8 cellular contexts compared by ENCODE assay signal in the genomic region with DNA sequence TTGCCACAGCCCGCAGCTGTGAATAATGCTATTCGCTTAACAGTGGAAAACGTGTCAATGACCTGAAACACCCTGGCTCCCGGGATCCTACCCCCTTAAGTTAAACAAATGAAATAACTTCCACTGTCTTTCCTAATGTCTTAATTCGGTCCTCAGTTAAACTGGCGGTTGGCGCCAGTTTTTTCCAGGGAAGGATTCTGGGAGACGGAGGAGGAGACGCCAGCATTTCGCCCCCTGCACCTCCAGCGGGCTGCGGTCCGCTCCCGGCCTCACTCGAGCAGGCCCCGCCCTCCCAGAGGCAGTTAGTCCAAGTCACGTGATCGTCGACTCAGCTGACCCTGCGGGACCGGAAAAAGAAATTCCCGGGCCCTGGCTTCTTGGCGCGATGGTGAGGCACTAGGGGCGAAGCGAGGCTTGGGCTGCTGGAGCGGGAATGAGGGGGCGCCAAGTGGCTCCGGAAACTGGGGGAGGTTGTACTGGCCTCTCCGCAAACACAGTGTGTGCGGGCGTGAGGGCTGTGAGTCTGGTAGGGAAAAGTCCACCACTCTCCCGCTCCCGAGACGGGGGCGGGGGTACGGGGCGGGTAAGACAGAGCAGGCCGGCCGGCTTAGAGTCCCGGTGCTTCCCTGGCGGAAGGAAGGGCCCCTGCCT. TPM values are rescaled to one million over a fixed set of nuclear protein-coding genes. Genes with fewer than 3 reads are reported as not detected.
A peak's percentile ranks its signal among the peaks of the same experiment; 100 is the strongest.
DNase-seq lines count a peak whose midpoint lies in the region; ATAC-seq and TF ChIP-seq lines count a peak whose summit lies in the region.

A gene (plus strand): TSS at position 359 of the 651 bp plus-strand sequence. CDS start 27 bp downstream, at position 386.

- H3K27ac ChIP-seq in mesendoderm (ENCODE audit: low read depth, low read length): no peak within 1 kb of the TSS

- peaks cover 3% of the 10 kb centered on the region for H3K79me1 ChIP-seq in mesendoderm (ENCODE audit: low read length)

- no peak within 1 kb of the TSS for H2BK120ac ChIP-seq in mesendoderm (ENCODE audit: low read depth, low read length)

- H3K56ac ChIP-seq in mesendoderm (ENCODE audit: low read length): peak within 1 kb of the TSS; percentile 80

- H3K4me2 ChIP-seq in mesendoderm (ENCODE audit: low read length): peak within 1 kb of the TSS; percentile 54

- no peak within 1 kb of the TSS for H4K8ac ChIP-seq in mesendoderm (ENCODE audit: low read depth, low read length)

- peaks cover 3% of the 10 kb centered on the region for H3K79me2 ChIP-seq in mesendoderm (ENCODE audit: control insufficient read depth, insufficient read depth, low read length)

- H3K18ac ChIP-seq in mesendoderm (ENCODE audit: low read length): no peak within 1 kb of the TSS

- peak; percentile 65 for DNase-seq in GM13977 (ENCODE audit: low spot score)
- DNase-seq in HS-5 (ENCODE audit: low read depth): peak; percentile 68
- peak; percentile 94 for DNase-seq in NT2/D1 (ENCODE audit: low read depth, low spot score)
- DNase-seq in activated CD8-positive, alpha-beta memory T cell treated with anti-CD3 and anti-CD28 coated beads, Interleukin-2, amount 50 U/mL, for 24 hours (ENCODE audit: extremely low read depth): peak; percentile 75
- peak; percentile 98 for DNase-seq in mesendoderm
- peak; percentile 65 for DNase-seq in stimulated activated CD8-positive, alpha-beta memory T cell treated with anti-CD3 and anti-CD28 coated beads, Interleukin-12 subunit alpha, Interleukin-12 subunit beta, amount 100 ng/mL, for 24 hours (ENCODE audit: extremely low read depth)

- H2BK5ac ChIP-seq in mesendoderm (ENCODE audit: low read length): no peak within 1 kb of the TSS

- H3K9ac ChIP-seq in NT2/D1 (ENCODE audit: insufficient read length, low read depth): peak within 1 kb of the TSS; percentile 96
- peak within 1 kb of the TSS; percentile 87 for H3K9ac ChIP-seq in mesendoderm (ENCODE audit: low read length)

- no peak within 1 kb of the TSS for H4K5ac ChIP-seq in mesendoderm (ENCODE audit: low read length)

- no peak within 1 kb of the TSS for H3K23ac ChIP-seq in mesendoderm (ENCODE audit: low read length)

- no peak for ATAC-seq in GM18873 (IDR thresholded peaks at IDR 0.05; ENCODE audit: low FRiP score, unreplicated experiment)

- in situ Hi-C loops in GM13977 (cut with MboI; ENCODE audit: low pct_unique_long_range_greater_than_20kb, low sequenced_read_pairs, unreplicated experiment) (no loop called here), endometrial microvascular endothelial cells (cut with HindIII; ENCODE audit: inconsistent ontology term, low pct_unique_long_range_greater_than_20kb, low sequenced_read_pairs) (no loop called here)

- peak within 1 kb of the TSS; percentile 96 for H3K4me3 ChIP-seq in NT2/D1 (ENCODE audit: insufficient read length, low read depth)
- H3K4me3 ChIP-seq in mesendoderm (ENCODE audit: low read length): peak within 1 kb of the TSS; percentile 73

- H2BK15ac ChIP-seq in mesendoderm (replicated peaks; ENCODE audit: low read depth): no peak within 1 kb of the TSS

- no peaks in the 10 kb centered on the region for H3K4me1 ChIP-seq in NT2/D1 (ENCODE audit: insufficient read depth, insufficient read length)
- no peaks in the 10 kb centered on the region for H3K4me1 ChIP-seq in mesendoderm (ENCODE audit: control insufficient read depth, low read depth, low read length)

- no peak within 1 kb of the TSS for H3K4ac ChIP-seq in mesendoderm (ENCODE audit: low read depth, low read length)

- H3K27me3 ChIP-seq in NT2/D1 (ENCODE audit: insufficient read depth, insufficient read length) (no peaks in the 10 kb centered on the region), mesendoderm (ENCODE audit: insufficient read depth, low read length, poor library complexity) (no peaks in the 10 kb centered on the region)

- H3K36me3 ChIP-seq in NT2/D1 (ENCODE audit: insufficient read depth, insufficient read length, low read length) (peaks cover 29% of the 10 kb centered on the region), mesendoderm (ENCODE audit: control insufficient read depth, insufficient read depth, low read length) (no peaks in the 10 kb centered on the region)

- WGBS in mesendoderm (ENCODE audit: extremely low coverage, insufficient coverage, low lambda C conversion rate): no CpG with 5 or more reads among the region's 42 CpGs

- no peak within 1 kb of the TSS for H2AK5ac ChIP-seq in mesendoderm (ENCODE audit: low read length)

- no peak for TF ChIP-seq CTCF in GM13977 (IDR thresholded peaks at IDR 0.05; ENCODE audit: extremely low read depth, insufficient read depth, missing control alignments)

- H3K9me3 ChIP-seq in NT2/D1 (ENCODE audit: insufficient read depth, low read length): no peaks in the 10 kb centered on the region

RNA-seq across cellular contexts. Expression of the gene that starts here (rescaled TPM):
- total RNA-seq in endometrial microvascular endothelial cells (ENCODE audit: inconsistent ontology term): 88.2 TPM
- polyA plus RNA-seq in mesendoderm (2013, experiment 1 of 2): 112 TPM
- polyA plus RNA-seq in mesendoderm (2013, experiment 2 of 2): 113 TPM
